8 cellular contexts compared by ENCODE assay signal in genomic region chr16:89320717-89321501, GRCh38.
A peak's percentile ranks its signal among the peaks of the same experiment; 100 is the strongest.
DNase-seq lines count a peak whose midpoint lies in the region; ATAC-seq, FAIRE-seq and TF ChIP-seq lines count a peak whose summit lies in the region.

No MANE protein-coding gene starts in this region.

- H3K4me1 ChIP-seq in A549 = peaks cover 97% of the 10 kb centered on the region
- H3K4me1 ChIP-seq in right cardiac atrium (ENCODE audit: control insufficient read depth, insufficient read depth, low read length) = peaks cover 34% of the 10 kb centered on the region
- H3K4me1 ChIP-seq in small intestine (ENCODE audit: control insufficient read depth in 2 of 2, insufficient read depth in 1 of 2, low read depth in 1 of 2, low read length in 1 of 2) = peaks cover 23 to 42% of the 10 kb centered on the region in 2 donors

- 3% methylated on average over 12 of the region's 33 CpGs for WGBS in A549 (ENCODE audit: missing lambda C conversion rate)
- 37% methylated on average over 33 of the region's 33 CpGs for WGBS in right cardiac atrium
- WGBS in small intestine, 3 donors = 16 to 54% (median 34%) methylated on average over 32 to 33 of the region's 33 CpGs

- peak overlapping the region; percentile 13 for H3K4me3 ChIP-seq in A549
- H3K4me3 ChIP-seq in right cardiac atrium (ENCODE audit: low read length) = no peak overlapping the region
- peak overlapping the region in 1 of 2 donors; percentile 16 for H3K4me3 ChIP-seq in small intestine (ENCODE audit: low read depth in 1 of 2, low read length in 2 of 2)

- intact Hi-C loops in activated CD4-positive, alpha-beta memory T cell treated with anti-CD3 and anti-CD28 coated beads for 36 hours (cut with micrococcal nuclease) = loop anchor here (5.0 kb wide), 1 partner anchor 241 kb away; the partner anchor contains the start of gene RPL13
- intact Hi-C loops in right cardiac atrium (cut with DNase I) = no loop called here

- H3K4me2 ChIP-seq in A549 = peak overlapping the region; percentile 78

- TF ChIP-seq POLR2A in A549 (IDR thresholded peaks at IDR 0.05; ENCODE audit: low read length) = peak; percentile 19; the same call in 1 of the 2 replicates

- H3K9me3 ChIP-seq in A549 (no peaks in the 10 kb centered on the region), right cardiac atrium (ENCODE audit: control insufficient read depth, low read length) (no peaks in the 10 kb centered on the region), small intestine (ENCODE audit: control insufficient read depth, low read depth) (no peaks in the 10 kb centered on the region)

- H3K27me3 Mint-ChIP-seq in activated CD4-positive, alpha-beta memory T cell treated with anti-CD3 and anti-CD28 coated beads for 36 hours = no peaks in the 10 kb centered on the region

- H3K27ac ChIP-seq in A549 = peak overlapping the region; percentile 79 to 99
- peak overlapping the region; percentile 66 for H3K27ac ChIP-seq in right cardiac atrium (ENCODE audit: low read length)
- peak overlapping the region; percentile 13 to 78 for H3K27ac ChIP-seq in small intestine (ENCODE audit: low read depth in 1 of 2, low read length in 1 of 2)

- H3K27me3 ChIP-seq in right cardiac atrium (ENCODE audit: control insufficient read depth, insufficient read depth) (no peaks in the 10 kb centered on the region), small intestine (ENCODE audit: control insufficient read depth in 2 of 2, insufficient read depth in 2 of 2, low read length in 2 of 2) (no peaks in the 10 kb centered on the region)

- H3K9me3 Mint-ChIP-seq in activated CD4-positive, alpha-beta memory T cell treated with anti-CD3 and anti-CD28 coated beads for 36 hours = no peaks in the 10 kb centered on the region

- TF ChIP-seq RAD21 in A549 (conservative IDR thresholded peaks at IDR 0.05 in 1 of 2, IDR thresholded peaks at IDR 0.05 in 1 of 2) = no peak

- TF ChIP-seq EP300 in A549 (IDR thresholded peaks at IDR 0.05) = no peak

- peak overlapping the region; percentile 21 for H3K4me3 Mint-ChIP-seq in activated CD4-positive, alpha-beta memory T cell treated with anti-CD3 and anti-CD28 coated beads for 36 hours

- TF ChIP-seq CTCF in A549 (IDR thresholded peaks at IDR 0.05) (no peak), GM10248 (IDR thresholded peaks at IDR 0.05; ENCODE audit: control extremely low read depth, extremely low read depth, low read depth, missing control alignments) (no peak)

- H3K4me1 Mint-ChIP-seq in activated CD4-positive, alpha-beta memory T cell treated with anti-CD3 and anti-CD28 coated beads for 36 hours (ENCODE audit: low read depth) = peaks cover 96% of the 10 kb centered on the region

- ATAC-seq in A549 (peak; percentile 67 to 68), right cardiac atrium (peak; percentile 16 to 32)

- peaks cover 13% of the 10 kb centered on the region for H3K36me3 Mint-ChIP-seq in activated CD4-positive, alpha-beta memory T cell treated with anti-CD3 and anti-CD28 coated beads for 36 hours

- no peak overlapping the region for H3K27ac Mint-ChIP-seq in activated CD4-positive, alpha-beta memory T cell treated with anti-CD3 and anti-CD28 coated beads for 36 hours

- CTCF ChIA-PET in A549 (lab: Yijun Ruan, JAX) = interaction anchor here (1.5 to 1.9 kb wide), 2 partner anchors 9 to 27 kb away, joined by 4 to 5 read pairs; no protein-coding TSS in a partner anchor
- CTCF ChIA-PET in activated CD4-positive, alpha-beta memory T cell treated with anti-CD3 and anti-CD28 coated beads for 36 hours (lab: Charles Lee) = no interaction called here
- CTCF ChIA-PET in GM10248 (lab: Yijun Ruan, JAX) = interaction anchor here (1.4 kb wide), 1 partner anchor 28 kb away, joined by 3 read pairs; no protein-coding TSS in a partner anchor

- POLR2A ChIA-PET in A549 (lab: Yijun Ruan, JAX) (no interaction called here), GM10248 (lab: Yijun Ruan, JAX) (no interaction called here)
- POLR2A ChIA-PET in activated CD4-positive, alpha-beta memory T cell treated with anti-CD3 and anti-CD28 coated beads for 36 hours (lab: Charles Lee) = interaction anchor here (0.6 kb wide), 1 partner anchor 188 kb away, joined by 3 read pairs; no protein-coding TSS in a partner anchor

- DNase-seq in A549 (ENCODE audit: low read depth in 1 of 2, low spot score in 1 of 2) (peak in 1 of 2 experiments; percentile 56), HK-2 (ENCODE audit: unreplicated experiment) (peak; percentile 76), right cardiac atrium (peak in 2 of 3 donors; percentile 81 to 84), small intestine (peak; percentile 84), Kasumi-1 (lab: John Stamatoyannopoulos, UW) (no peak), GM10248 (ENCODE audit: extremely low spot score) (no peak)
- DNase-seq in activated CD4-positive, alpha-beta memory T cell treated with anti-CD3 and anti-CD28 coated beads for 36 hours = no peak
- no peak for DNase-seq in stimulated activated CD4-positive, alpha-beta T cell treated with anti-CD3 and anti-CD28 coated beads, Interleukin-4, amount 100 ng/mL, for 1 hour

- no peaks in the 10 kb centered on the region for H3K36me3 ChIP-seq in small intestine (ENCODE audit: control insufficient read depth in 2 of 2, insufficient read depth in 2 of 2, low read length in 2 of 2)

- no peak for FAIRE-seq in A549 (lab: Jason Lieb, UNC)
- no peak for FAIRE-seq in small intestine (lab: Jason Lieb, UNC)

TF ChIP-seq in A549, 52 proteins besides CTCF, POLR2A, EP300 and RAD21 (continues in another document):
- TF ChIP-seq JUN (IDR thresholded peaks at IDR 0.05) (0 out of 5 replicates have a peak, but pooled peaks of 1 of the 2 experiments have one; percentile 48), HOXB13 (CRISPR knock-in tag; IDR thresholded peaks at IDR 0.05; ENCODE audit: low read depth) (no peak), HMGXB4 (CRISPR knock-in tag; IDR thresholded peaks at IDR 0.05; ENCODE audit: borderline replicate concordance) (no peak), FOXS1 (CRISPR knock-in tag; IDR thresholded peaks at IDR 0.05) (no peak), KDM5A (IDR thresholded peaks at IDR 0.05) (no peak), ELK1 (IDR thresholded peaks at IDR 0.05; ENCODE audit: low read depth, low read length) (no peak), FOSB (CRISPR knock-in tag; IDR thresholded peaks at IDR 0.05) (no peak), RNF2 (IDR thresholded peaks at IDR 0.05; ENCODE audit: borderline replicate concordance, low read depth) (no peak), NR3C1 (IDR thresholded peaks at IDR 0.05) (no peak), HES2 (IDR thresholded peaks at IDR 0.05) (no peak), HDAC2 (IDR thresholded peaks at IDR 0.05) (no peak), HEYL (CRISPR knock-in tag; IDR thresholded peaks at IDR 0.05) (no peak), MYC (IDR thresholded peaks at IDR 0.05; ENCODE audit: borderline replicate concordance, low read length) (no peak), GATA3 (IDR thresholded peaks at IDR 0.05; ENCODE audit: borderline replicate concordance) (no peak), BCL3 (IDR thresholded peaks at IDR 0.05) (no peak), EHMT2 (IDR thresholded peaks at IDR 0.05; ENCODE audit: low read depth) (no peak), ATOH8 (CRISPR knock-in tag; IDR thresholded peaks at IDR 0.05; ENCODE audit: low read depth) (no peak)

Comparison
In these comparisons a context has a peak if more than half of its experiments do, and no peak if none do; other contexts are left out.
1. DNase-seq: peak in HK-2 (single experiment), right cardiac atrium (2 of 3) and small intestine (single experiment); none in activated CD4-positive, alpha-beta memory T cell treated with anti-CD3 and anti-CD28 coated beads for 36 hours (single experiment), Kasumi-1 (0 of 2), stimulated activated CD4-positive, alpha-beta T cell treated with anti-CD3 and anti-CD28 coated beads, Interleukin-4, amount 100 ng/mL, for 1 hour (single experiment) and GM10248 (single experiment).
2. Peak in every context shown above with its lines, with median percentiles within 50 percentile points of each other: H3K27ac ChIP-seq.